In genomic region chr14:99539503-99539902, GRCh38 we compare ENCODE assay signal across 18 cellular contexts.
"Had no signal": no experiment of that assay in that cellular context is flagged by ENCODE, and none has a peak within 500 bp of the region (broad histone marks: within the 10 kb centered on the region; RNA-seq: fewer than 3 reads in every experiment).

No MANE protein-coding gene starts in this region.

- H3K9me3 ChIP-seq: neutrophil, ovary, thoracic aorta, vagina had no signal

- DNase-seq: activated B cell treated with CpG ODN at 0.5 μM for 24 hours; activated CD4-positive, alpha-beta T cell treated with anti-CD3 and anti-CD28 coated beads, Interleukin-2, amount 50 U/mL, for 1 hour; activated CD8-positive, alpha-beta T cell treated with anti-CD3 and anti-CD28 coated beads for 36 hours; activated gamma-delta T cell treated with Interleukin-2 at 50 U/mL for 16 hours; activated T-cell treated with anti-CD3 and anti-CD28 coated beads, Interleukin-2, amount 50 U/mL, for 4 hours; effector CD8-positive, alpha-beta T cell; naive B cell; nephron progenitor cell; ovary; stimulated activated CD4-positive, alpha-beta T cell treated with anti-CD3 and anti-CD28 coated beads, Interleukin-12 subunit alpha, Interleukin-12 subunit beta, amount 100 ng/mL, for 4 hours; stimulated activated CD4-positive, alpha-beta T cell treated with anti-CD3 and anti-CD28 coated beads, Interleukin-4, amount 100 ng/mL, for 1 hour; stimulated activated naive CD8-positive, alpha-beta T cell treated with anti-CD3 and anti-CD28 coated beads, Interleukin-15, Interleukin-2, amounts not matched to agents 100 U/mL and 50 U/mL, for 24 hours; T-helper 17 cell; T1000 had no signal

- ATAC-seq: activated CD8-positive, alpha-beta T cell treated with anti-CD3 and anti-CD28 coated beads for 36 hours; activated T-cell treated with anti-CD3 and anti-CD28 coated beads, Interleukin-2, amount 50 U/mL, for 4 hours; activated T-helper 17 cell treated with anti-CD3 and anti-CD28 coated beads, Interleukin-2, amount 50 U/mL, for 72 hours; stimulated activated naive CD8-positive, alpha-beta T cell treated with anti-CD3 and anti-CD28 coated beads, Interleukin-15, Interleukin-2, amounts not matched to agents 100 U/mL and 50 U/mL, for 24 hours; T-helper 17 cell had no signal

- H3K36me3 ChIP-seq: neutrophil, ovary, thoracic aorta, vagina had no signal

- H3K27ac ChIP-seq: neutrophil, ovary, thoracic aorta, vagina had no signal

- H3K27me3 ChIP-seq: ovary, vagina had no signal

- H3K4me3 ChIP-seq: ovary, thoracic aorta, vagina had no signal
